In genomic region chr1:43204394-43204793, GRCh38 we compare ENCODE assay signal across 25 cellular contexts. TPM values are rescaled to one million over a fixed set of nuclear protein-coding genes. Genes with fewer than 3 reads are reported as not detected.
"Had no signal": no experiment of that assay in that cellular context is flagged by ENCODE, and none has a peak within 500 bp of the region (broad histone marks: within the 10 kb centered on the region; RNA-seq: fewer than 3 reads in every experiment).

No MANE protein-coding gene starts in this region.

- H3K27ac ChIP-seq: esophagus squamous epithelium, left lung, neutrophil, pancreas, psoas muscle, right atrium auricular region, spleen, stomach, suprapubic skin, tibial nerve, uterus had no signal

- H3K4me1 ChIP-seq: pancreas had no signal

- H3K36me3 ChIP-seq: esophagus squamous epithelium, gastrocnemius medialis, left lung, neutrophil, pancreas, right atrium auricular region, spleen, stomach, suprapubic skin, tibial nerve, uterus had no signal

- H3K27me3 ChIP-seq: esophagus squamous epithelium, gastrocnemius medialis, left lung, neutrophil, pancreas, right atrium auricular region, spleen, stomach, suprapubic skin, tibial nerve, uterus had no signal

- H3K4me3 ChIP-seq: esophagus squamous epithelium, gastrocnemius medialis, left lung, pancreas, psoas muscle, right atrium auricular region, spleen, stomach, suprapubic skin, tibial nerve, uterus had no signal

- H3K9me3 ChIP-seq: esophagus squamous epithelium, gastrocnemius medialis, left lung, neutrophil, pancreas, psoas muscle, stomach, suprapubic skin, uterus had no signal

- ATAC-seq: activated CD4-positive, alpha-beta T cell treated with anti-CD3 and anti-CD28 coated beads for 36 hours; activated T-cell treated with anti-CD3 and anti-CD28 coated beads, Interleukin-2, amount 50 U/mL, for 4 hours; effector memory CD8-positive, alpha-beta T cell; gastrocnemius medialis; left lung; pancreas; psoas muscle had no signal

- DNase-seq: activated B cell treated with CpG ODN at 0.5 μM for 24 hours; activated CD4-positive, alpha-beta T cell treated with anti-CD3 and anti-CD28 coated beads for 36 hours; activated CD4-positive, alpha-beta T cell treated with anti-CD3 and anti-CD28 coated beads, Interleukin-2, amount 50 U/mL, for 4 hours; activated CD8-positive, alpha-beta memory T cell treated with anti-CD3 and anti-CD28 coated beads for 24 hours; activated CD8-positive, alpha-beta memory T cell treated with anti-CD3 and anti-CD28 coated beads, Interleukin-2, amount 50 U/mL, for 48 hours; activated naive CD4-positive, alpha-beta T cell; activated naive CD8-positive, alpha-beta T cell treated with anti-CD3 and anti-CD28 coated beads for 36 hours; activated T-cell treated with anti-CD3 and anti-CD28 coated beads, Interleukin-2, amount 50 U/mL, for 4 hours; central memory CD4-positive, alpha-beta T cell; effector memory CD8-positive, alpha-beta T cell; esophagus squamous epithelium; gastrocnemius medialis; hippocampal formation; kidney glomerular epithelial cell; left lung; pancreas; psoas muscle; spleen; stimulated activated CD4-positive, alpha-beta T cell treated with anti-CD3 and anti-CD28 coated beads, Interleukin-4, amount 100 ng/mL, for 1 hour; stomach; uterus had no signal

RNA-seq across cellular contexts. Expression of gene CFAP57, which starts 32.3 kb away (rescaled TPM):
- total RNA-seq: activated B cell treated with CpG ODN at 0.5 μM for 24 hours, esophagus squamous epithelium, spleen had no signal
